ENCODE assay signal across 10 cellular contexts in genomic region chr2:43269706-43270105, GRCh38. TPM values are rescaled to one million over a fixed set of nuclear protein-coding genes. Genes with fewer than 3 reads are reported as not detected.
DNase-seq lines count a peak whose midpoint lies in the region; ATAC-seq and TF ChIP-seq lines count a peak whose summit lies in the region.
"Had no signal": no experiment of that assay in that cellular context is flagged by ENCODE, and none has a peak within 500 bp of the region (broad histone marks: within the 10 kb centered on the region; RNA-seq: fewer than 3 reads in every experiment).

No MANE protein-coding gene starts in this region.

- peaks cover 0 to 6% of the 10 kb centered on the region in 2 donors for H3K4me1 ChIP-seq in breast epithelium
- H3K4me1 ChIP-seq in lower lobe of right lung = peaks cover 47% of the 10 kb centered on the region
- peaks cover 0 to 72% (median 32%) of the 10 kb centered on the region in 4 donors for H3K4me1 ChIP-seq in tibial nerve

- no peak overlapping the region for H3K4me3 ChIP-seq in breast epithelium
- H3K4me3 ChIP-seq in lower lobe of right lung = no peak overlapping the region
- no peak overlapping the region for H3K4me3 ChIP-seq in tibial nerve

- intact Hi-C loops in breast epithelium (cut with DNase I; ENCODE audit: low total_unique reads) = no loop called here
- intact Hi-C loops in lower lobe of right lung (cut with DNase I) = no loop called here

- no peaks in the 10 kb centered on the region for H3K27me3 ChIP-seq in breast epithelium
- H3K27me3 ChIP-seq in lower lobe of right lung (ENCODE audit: low read depth) = no peaks in the 10 kb centered on the region
- H3K27me3 ChIP-seq in tibial nerve = no peaks in the 10 kb centered on the region

- TF ChIP-seq POLR2A in breast epithelium (IDR thresholded peaks at IDR 0.05) (no peak), tibial nerve (IDR thresholded peaks at IDR 0.05) (no peak)

- 9 to 14% methylated on average over 3 of the region's 3 CpGs for WGBS in tibial nerve, 2 donors

- peak; percentile 76 to 78 for TF ChIP-seq EP300 in tibial nerve (IDR thresholded peaks at IDR 0.05)

- H3K9me3 ChIP-seq in breast epithelium (no peaks in the 10 kb centered on the region), lower lobe of right lung (no peaks in the 10 kb centered on the region), tibial nerve (no peaks in the 10 kb centered on the region)

- DNase-seq in activated CD4-positive, alpha-beta T cell treated with anti-CD3 and anti-CD28 coated beads, Interleukin-2, amount 50 U/mL, for 48 hours = peak; percentile 16 to 30
- DNase-seq in activated CD4-positive, alpha-beta T cell treated with anti-CD3 and anti-CD28 coated beads for 1 hour = no peak
- DNase-seq in breast epithelium (ENCODE audit: low spot score in 2 of 2) (no peak), lower lobe of right lung (no peak), tibial nerve (ENCODE audit: low spot score in 2 of 2) (peak; percentile 71 to 93)
- DNase-seq: activated CD4-positive, alpha-beta T cell treated with anti-CD3 and anti-CD28 coated beads for 4 hours; AML-193 had no signal

- no peaks in the 10 kb centered on the region for H3K36me3 ChIP-seq in breast epithelium
- H3K36me3 ChIP-seq in lower lobe of right lung = no peaks in the 10 kb centered on the region
- H3K36me3 ChIP-seq in tibial nerve = no peaks in the 10 kb centered on the region

- no peak for TF ChIP-seq CTCF in breast epithelium (IDR thresholded peaks at IDR 0.05)
- no peak for TF ChIP-seq CTCF in lower lobe of right lung (IDR thresholded peaks at IDR 0.05)
- TF ChIP-seq CTCF in tibial nerve (IDR thresholded peaks at IDR 0.05) = no peak

- peak overlapping the region; percentile 48 to 78 for H3K27ac ChIP-seq in breast epithelium
- H3K27ac ChIP-seq in lower lobe of right lung = peak overlapping the region; percentile 73
- H3K27ac ChIP-seq in tibial nerve = peak overlapping the region; percentile 75 to 96 (median 86)

- ATAC-seq in lower lobe of right lung (peak; percentile 69 to 74), HG02938 (IDR thresholded peaks at IDR 0.05; ENCODE audit: unreplicated experiment) (no peak), HG02798 (IDR thresholded peaks at IDR 0.05; ENCODE audit: poor library complexity, unreplicated experiment) (no peak), HG03354 (IDR thresholded peaks at IDR 0.05; ENCODE audit: poor library complexity, severe bottlenecking, unreplicated experiment) (no peak)

RNA-seq across cellular contexts. Expression of gene ZFP36L2, which starts 43.3 kb away (rescaled TPM):
- 100 to 1,000 TPM; 111 to 155 (median 124) TPM for total RNA-seq in breast epithelium
- 136 TPM for total RNA-seq in lower lobe of right lung
- total RNA-seq in tibial nerve = 100 to 1,000 TPM in 3 of 4 donors, 10 to 100 TPM in 1; 90.0 to 141 (median 116) TPM

Comparison
In these comparisons a context has a peak if more than half of its experiments do, and no peak if none do; other contexts are left out.
1. DNase-seq: peak in activated CD4-positive, alpha-beta T cell treated with anti-CD3 and anti-CD28 coated beads, Interleukin-2, amount 50 U/mL, for 48 hours (2 of 2) and tibial nerve (2 of 2); none in activated CD4-positive, alpha-beta T cell treated with anti-CD3 and anti-CD28 coated beads for 1 hour (single experiment), breast epithelium (0 of 2) and lower lobe of right lung (single experiment).
2. ATAC-seq: peak in lower lobe of right lung (2 of 2); none in HG02938 (single experiment), HG02798 (single experiment) and HG03354 (single experiment).
3. Peak in every context shown above with its lines, with median percentiles within 50 percentile points of each other: H3K27ac ChIP-seq.